Comparison of ENCODE assay signal across 2 cellular contexts in genomic region chr19:14516048-14516534, GRCh38.
TF ChIP-seq lines count a peak whose summit lies in the region.

No MANE protein-coding gene starts in this region.

TF ChIP-seq in SK-N-SH, 30 proteins besides CTCF, POLR2A, EP300 and RAD21:
- TF ChIP-seq POLR2AphosphoS5 (IDR thresholded peaks at IDR 0.05; ENCODE audit: low read depth, low read length) (no peak), ELF1 (IDR thresholded peaks at IDR 0.05) (no peak), RCOR1 (IDR thresholded peaks at IDR 0.05; ENCODE audit: low read length) (no peak), GABPA (IDR thresholded peaks at IDR 0.05; ENCODE audit: low read depth) (no peak), USF2 (IDR thresholded peaks at IDR 0.05; ENCODE audit: borderline replicate concordance, low read depth, low read length) (no peak)
TF ChIP-seq in SK-N-SH: peak in this region for 0.

TF ChIP-seq in SK-N-SH treated with all-trans-retinoic acid at 6 μM for 48 hours, 23 proteins besides CTCF, POLR2A, EP300 and RAD21:
- no peak for TF ChIP-seq PATZ1 (CRISPR knock-in tag; IDR thresholded peaks at IDR 0.05; ENCODE audit: borderline replicate concordance)
- no peak for TF ChIP-seq GLIS3 (CRISPR knock-in tag; IDR thresholded peaks at IDR 0.05)
- TF ChIP-seq ARNTL (CRISPR knock-in tag; IDR thresholded peaks at IDR 0.05; ENCODE audit: borderline replicate concordance, low read depth), result no peak
- no peak for TF ChIP-seq POU6F1 (CRISPR knock-in tag; IDR thresholded peaks at IDR 0.05; ENCODE audit: borderline replicate concordance, low read depth)
- TF ChIP-seq SNAI2 (CRISPR knock-in tag; IDR thresholded peaks at IDR 0.05), result no peak
- TF ChIP-seq ZC3H10 (CRISPR knock-in tag; IDR thresholded peaks at IDR 0.05), result no peak
